ENCODE assay signal across 11 cellular contexts in genomic region chr4:40656221-40656863, GRCh38. TPM values are rescaled to one million over a fixed set of nuclear protein-coding genes. Genes with fewer than 3 reads are reported as not detected.
DNase-seq lines count a peak whose midpoint lies in the region; ATAC-seq and TF ChIP-seq lines count a peak whose summit lies in the region.
"Had no signal": no experiment of that assay in that cellular context is flagged by ENCODE, and none has a peak within 500 bp of the region (broad histone marks: within the 10 kb centered on the region; RNA-seq: fewer than 3 reads in every experiment).

No MANE protein-coding gene starts in this region.

- ATAC-seq in GM19351 (IDR thresholded peaks at IDR 0.05; ENCODE audit: unreplicated experiment) = peak; percentile 90
- ATAC-seq in HG02970 (IDR thresholded peaks at IDR 0.05; ENCODE audit: low FRiP score, unreplicated experiment) = peak; percentile 55

- H3K4me3 ChIP-seq in GM06990 (replicated peaks; ENCODE audit: low read depth, low read length) = no peak overlapping the region; the same call in 1 of the 2 replicates
- H3K4me3 ChIP-seq in BE2C (ENCODE audit: low read depth, low read length) = no peak overlapping the region
- H3K4me3 ChIP-seq: right atrium auricular region had no signal

- H3K9me3 ChIP-seq in BE2C = no peaks in the 10 kb centered on the region
- H3K9me3 ChIP-seq: right atrium auricular region had no signal

- no peak for TF ChIP-seq CTCF in GM06990 (IDR thresholded peaks at IDR 0.05; ENCODE audit: insufficient read depth, low read length, poor library complexity, severe bottlenecking)
- TF ChIP-seq CTCF in BE2C (IDR thresholded peaks at IDR 0.05; ENCODE audit: low read depth, low read length) = no peak

- H3K36me3 ChIP-seq in GM06990 (ENCODE audit: control insufficient read depth, insufficient read depth, low read length) (no peaks in the 10 kb centered on the region), BE2C (no peaks in the 10 kb centered on the region)
- H3K36me3 ChIP-seq: right atrium auricular region had no signal

- no peaks in the 10 kb centered on the region for H3K4me1 ChIP-seq in BE2C
- H3K4me1 ChIP-seq: right atrium auricular region had no signal

- DNase-seq in GM06990 (ENCODE audit: extremely low read depth, insufficient read length) = peak; percentile 70
- DNase-seq in MV-4-11 (lab: John Stamatoyannopoulos, UW) = peak; percentile 91
- DNase-seq in NCI-H2081 (lab: John Stamatoyannopoulos, UW) = no peak
- no peak for DNase-seq in RKO (ENCODE audit: low spot score)
- no peak for DNase-seq in activated CD4-positive, alpha-beta T cell treated with anti-CD3 and anti-CD28 coated beads for 4 hours
- DNase-seq in BE2C = no peak
- DNase-seq: activated T-cell treated with anti-CD3 and anti-CD28 coated beads, Interleukin-2, amount 50 U/mL, for 4 hours; stimulated activated naive CD4-positive, alpha-beta T cell had no signal

- no peaks in the 10 kb centered on the region for H3K27me3 ChIP-seq in GM06990 (replicated peaks; ENCODE audit: control insufficient read depth, insufficient read depth, low read length)
- no peaks in the 10 kb centered on the region for H3K27me3 ChIP-seq in BE2C
- H3K27me3 ChIP-seq: right atrium auricular region had no signal

RNA-seq across cellular contexts. Expression of gene RBM47, which starts 26.7 kb away (rescaled TPM):
- not detected for polyA plus RNA-seq in BE2C (2012; ENCODE audit: insufficient read depth, insufficient read length, low read depth)

Comparison
In these comparisons a context has a peak if more than half of its experiments do, and no peak if none do; other contexts are left out.
1. DNase-seq: peak in GM06990 (single experiment) and MV-4-11 (single experiment); none in NCI-H2081 (0 of 2), RKO (single experiment), activated CD4-positive, alpha-beta T cell treated with anti-CD3 and anti-CD28 coated beads for 4 hours (0 of 2) and BE2C (single experiment).